In genomic region chr4:174259580-174259979, GRCh38 we compare ENCODE assay signal across 18 cellular contexts. TPM values are rescaled to one million over a fixed set of nuclear protein-coding genes. Genes with fewer than 3 reads are reported as not detected.
DNase-seq lines count a peak whose midpoint lies in the region; FAIRE-seq and TF ChIP-seq lines count a peak whose summit lies in the region.
"Had no signal": no experiment of that assay in that cellular context is flagged by ENCODE, and none has a peak within 500 bp of the region (broad histone marks: within the 10 kb centered on the region; RNA-seq: fewer than 3 reads in every experiment).

No MANE protein-coding gene starts in this region.

- H3K27ac ChIP-seq in GM23248: 0 out of 2 replicates have a peak overlapping the region, but pooled peaks have one; percentile 47
- H3K27ac ChIP-seq in OCI-LY7 (ENCODE audit: low read depth, low read length, poor library complexity, severe bottlenecking): no peak overlapping the region
- H3K27ac ChIP-seq: BLaER1 treated with 17β-estradiol and CSF1 and Interleukin-3, amounts not matched to agents 10 nM and 100 nM had no signal

- FAIRE-seq in D721Med (lab: Jason Lieb, UNC): peak; percentile 35
- FAIRE-seq: GM12878, HepG2 had no signal

- BruUV-seq in OCI-LY7 (replicated peaks; lab: Mats Ljungman, UMichigan): no TSS peak

- no peaks in the 10 kb centered on the region for H3K9me3 ChIP-seq in GM23248 (ENCODE audit: low read depth)
- no peaks in the 10 kb centered on the region for H3K9me3 ChIP-seq in OCI-LY7 (ENCODE audit: low read length)
- H3K9me3 ChIP-seq: BLaER1 treated with 17β-estradiol and CSF1 and Interleukin-3, amounts not matched to agents 10 nM and 100 nM had no signal

- H3K4me3 ChIP-seq in GM23248: no peak overlapping the region
- H3K4me3 ChIP-seq in OCI-LY7 (ENCODE audit: low read depth, low read length, poor library complexity, severe bottlenecking): no peak overlapping the region
- H3K4me3 ChIP-seq in fibroblast of villous mesenchyme (ENCODE audit: low read depth, low read length): no peak overlapping the region
- no peak overlapping the region for H3K4me3 ChIP-seq in H7 (ENCODE audit: insufficient read depth, low read depth, low read length)
- H3K4me3 ChIP-seq: BLaER1 treated with 17β-estradiol and CSF1 and Interleukin-3, amounts not matched to agents 10 nM and 100 nM; GM12878 had no signal

- peaks cover 26% of the 10 kb centered on the region for H3K4me1 ChIP-seq in GM23248 (ENCODE audit: insufficient read depth)
- H3K4me1 ChIP-seq in OCI-LY7 (ENCODE audit: insufficient read depth, low read length, poor library complexity, severe bottlenecking): no peaks in the 10 kb centered on the region
- H3K4me1 ChIP-seq: BLaER1 treated with 17β-estradiol and CSF1 and Interleukin-3, amounts not matched to agents 10 nM and 100 nM had no signal

- H3K79me2 ChIP-seq in GM23248 (ENCODE audit: insufficient read depth): peaks cover 20% of the 10 kb centered on the region
- H3K79me2 ChIP-seq in OCI-LY7 (ENCODE audit: insufficient read depth, low read depth, low read length): no peaks in the 10 kb centered on the region; the same call in 1 of the 2 replicates

- no peak overlapping the region for H2AFZ ChIP-seq in GM23248
- H2AFZ ChIP-seq in OCI-LY7 (ENCODE audit: low read length): no peak overlapping the region

- no peak overlapping the region for H3K9ac ChIP-seq in GM23248
- H3K9ac ChIP-seq: BLaER1 treated with 17β-estradiol and CSF1 and Interleukin-3, amounts not matched to agents 10 nM and 100 nM had no signal

- intact Hi-C loops in OCI-LY7 (cut with micrococcal nuclease; ENCODE audit: unreplicated experiment): no loop called here

- H3K36me3 ChIP-seq in GM23248 (ENCODE audit: low read depth): peaks cover 4% of the 10 kb centered on the region; the same call in 1 of the 2 replicates
- H3K36me3 ChIP-seq in OCI-LY7 (ENCODE audit: insufficient read depth, low read length): no peaks in the 10 kb centered on the region
- no peaks in the 10 kb centered on the region for H3K36me3 ChIP-seq in H7 (replicated peaks; ENCODE audit: control insufficient read depth, insufficient read depth, low read length)

- CTCF ChIA-PET in OCI-LY7 (lab: Charles Lee; ENCODE audit: unreplicated experiment): no interaction called here

- peaks cover 28% of the 10 kb centered on the region for H3F3A ChIP-seq in GM23248 (ENCODE audit: insufficient read depth)

- no peak for DNase-seq in D721Med (ENCODE audit: insufficient read length, low spot score)
- DNase-seq in GM23248: no peak
- DNase-seq in OCI-LY7 (ENCODE audit: low spot score): no peak
- peak; percentile 17 for DNase-seq in fibroblast of villous mesenchyme (ENCODE audit: low read depth)
- DNase-seq in NCI-H524 (lab: John Stamatoyannopoulos, UW): no peak
- no peak for DNase-seq in occipital lobe (lab: John Stamatoyannopoulos, UW)
- DNase-seq in H7: no peak
- DNase-seq: DMS153, MM.1S, NCI-H1105 treated with DMSO at 0.1 percent for 48 hours, NCI-H187, NCI-H2171 treated with DMSO at 0.1 percent for 48 hours, NCI-H510A treated with DMSO at 0.1 percent for 48 hours, Right ventricle myocardium superior, T-helper 2 cell had no signal

- H3K9me2 ChIP-seq in GM23248 (ENCODE audit: insufficient read depth) (no peaks in the 10 kb centered on the region), OCI-LY7 (ENCODE audit: insufficient read depth, low read length) (no peaks in the 10 kb centered on the region)

- in situ Hi-C loops in GM23248 (cut with MboI): no loop called here

- POLR2A ChIA-PET in OCI-LY7 (lab: Charles Lee): interaction anchor here (0.6 kb wide), 1 partner anchor 576 kb away, joined by 4 read pairs; no protein-coding TSS in a partner anchor

- H4K20me1 ChIP-seq in GM23248 (ENCODE audit: insufficient read depth) (peaks cover 4% of the 10 kb centered on the region; the same call in 1 of the 2 replicates), OCI-LY7 (ENCODE audit: insufficient read depth, low read length) (no peaks in the 10 kb centered on the region)

- TF ChIP-seq CTCF in D721Med (IDR thresholded peaks at IDR 0.05; ENCODE audit: insufficient read depth, missing control alignments) (peak; percentile 14), OCI-LY7 (conservative IDR thresholded peaks at IDR 0.05; ENCODE audit: low read length) (0 out of 2 replicates have a peak, but pooled peaks have one; percentile 30), fibroblast of villous mesenchyme (IDR thresholded peaks at IDR 0.05; ENCODE audit: insufficient read depth, low read depth, low read length) (no peak)

- peak overlapping the region; percentile 41 for H3K4me2 ChIP-seq in GM23248 (ENCODE audit: unreplicated experiment)
- H3K4me2 ChIP-seq in OCI-LY7 (ENCODE audit: low read length): no peak overlapping the region
- H3K4me2 ChIP-seq: BLaER1 treated with 17β-estradiol and CSF1 and Interleukin-3, amounts not matched to agents 10 nM and 100 nM had no signal

- no peaks in the 10 kb centered on the region for H3K27me3 ChIP-seq in GM23248 (replicated peaks; ENCODE audit: insufficient read depth)
- no peaks in the 10 kb centered on the region for H3K27me3 ChIP-seq in H7 (ENCODE audit: control insufficient read depth, insufficient read depth, low read length)
- H3K27me3 ChIP-seq: BLaER1 treated with 17β-estradiol and CSF1 and Interleukin-3, amounts not matched to agents 10 nM and 100 nM had no signal

RNA-seq across cellular contexts. Expression of gene FBXO8, which starts 23.9 kb away (rescaled TPM):
- total RNA-seq in GM23248 (2014; rRNA removed; shearing (Covaris generic)): 25.9 and 27.7 TPM in 2 replicates
- 23.1 and 26.7 TPM in 2 replicates for polyA plus RNA-seq in GM23248 (2016; fragmentation: Nextera tagmentation; extraction: Ambion mirVana)
- total RNA-seq in OCI-LY7 (2014; rRNA removed; shearing (Covaris generic)): 11.0 and 12.6 TPM in 2 replicates
- total RNA-seq in OCI-LY7 (2022) (12.7 and 13.5 TPM in 2 replicates), fibroblast of villous mesenchyme (23.2 and 32.8 TPM in 2 replicates), occipital lobe (32.9 TPM)
- 14.5 and 22.9 TPM in 2 replicates for total RNA-seq in H7 (2014; rRNA removed; shearing (Covaris generic))

RNA-seq across cellular contexts. Expression of gene CEP44, which starts 24.1 kb away (rescaled TPM):
- 8.1 and 17.6 TPM in 2 replicates for total RNA-seq in GM23248 (2014; rRNA removed; shearing (Covaris generic))
- 6.0 and 6.1 TPM in 2 replicates for polyA plus RNA-seq in GM23248 (2016; fragmentation: Nextera tagmentation; extraction: Ambion mirVana)
- 27.9 and 29.2 TPM in 2 replicates for total RNA-seq in OCI-LY7 (2014; rRNA removed; shearing (Covaris generic))
- total RNA-seq in OCI-LY7 (2022): 32.4 and 41.0 TPM in 2 replicates
- 10.0 and 16.0 TPM in 2 replicates for total RNA-seq in fibroblast of villous mesenchyme
- 35.4 TPM for total RNA-seq in occipital lobe
- total RNA-seq in H7 (2014; rRNA removed; shearing (Covaris generic)): 17.0 and 23.8 TPM in 2 replicates
